6 cellular contexts compared by ENCODE assay signal in the genomic region with DNA sequence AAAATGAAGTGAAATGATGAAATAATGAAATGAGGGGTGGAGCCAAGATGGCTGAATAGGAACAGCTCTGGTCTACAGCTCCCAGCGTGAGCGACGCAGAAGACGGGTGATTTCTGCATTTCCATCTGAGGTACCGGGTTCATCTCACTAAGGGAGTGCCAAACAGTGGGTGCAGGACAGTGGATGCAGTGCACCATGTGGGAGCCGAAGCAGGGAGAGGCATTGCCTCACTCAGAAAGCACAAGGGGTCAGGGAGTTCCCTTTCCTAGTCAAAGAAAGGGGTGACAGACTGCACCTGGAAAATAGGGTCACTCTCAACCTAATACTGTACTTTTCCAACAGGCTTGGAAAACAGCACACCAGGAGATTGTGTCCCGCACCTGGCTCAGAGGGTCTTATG.
A peak's percentile ranks its signal among the peaks of the same experiment; 100 is the strongest.
DNase-seq lines count a peak whose midpoint lies in the region; ATAC-seq, FAIRE-seq and TF ChIP-seq lines count a peak whose summit lies in the region.
"Not testable (repeated sequence)": the region's sequence is repeated elsewhere in the genome, so short reads cannot be mapped to it uniquely, and the experiment has no call there.

No MANE protein-coding gene starts in this region.

- not testable (repeated sequence) for ATAC-seq in Right ventricle myocardium superior (ENCODE audit: poor library complexity); upper lobe of right lung

- not testable (repeated sequence) for H3K4me3 Mint-ChIP-seq in Caco-2 (ENCODE audit: unreplicated experiment); chondrocyte (ENCODE audit: unreplicated experiment)

- not testable (repeated sequence) for H3K36me3 ChIP-seq in Caco-2 (ENCODE audit: control insufficient read depth, insufficient read depth, low read length); kidney (ENCODE audit: control insufficient read depth in 1 of 2, insufficient read depth in 2 of 2, low read length in 2 of 2); tibial artery; upper lobe of right lung

- not testable (repeated sequence) for H3K9ac ChIP-seq in kidney (ENCODE audit: low read length in 2 of 2)

- H3K27me3 Mint-ChIP-seq in Caco-2 (ENCODE audit: insufficient read depth, unreplicated experiment); chondrocyte (ENCODE audit: low read depth): not testable (repeated sequence)

- POLR2A ChIA-PET in Caco-2 (lab: Charles Lee) = not testable (repeated sequence)

- not testable (repeated sequence) for BruUV-seq in Caco-2 (replicated peaks; lab: Mats Ljungman, UMichigan)

- H3K27ac Mint-ChIP-seq in Caco-2 (ENCODE audit: unreplicated experiment) = peak overlapping the region; percentile 20
- not testable (repeated sequence) for H3K27ac Mint-ChIP-seq in chondrocyte (ENCODE audit: unreplicated experiment)

- not testable (repeated sequence) for H3K27me3 ChIP-seq in Caco-2 (replicated peaks; ENCODE audit: control insufficient read depth, insufficient read depth, low read length)
- H3K27me3 ChIP-seq in tibial artery (peaks cover 4 to 19% of the 10 kb centered on the region in 2 donors), upper lobe of right lung (peaks cover 22% of the 10 kb centered on the region)

- DNase-seq in Caco-2 = not testable (repeated sequence)
- DNase-seq in chondrocyte (ENCODE audit: low spot score) (peak; percentile 79), Right ventricle myocardium superior (peak; percentile 15), kidney (peak; percentile 46), tibial artery (peak; percentile 12 to 39), upper lobe of right lung (peak; percentile 55)

- peaks cover 11% of the 10 kb centered on the region for H3K36me3 Mint-ChIP-seq in Caco-2 (ENCODE audit: insufficient read depth, unreplicated experiment)
- not testable (repeated sequence) for H3K36me3 Mint-ChIP-seq in chondrocyte (ENCODE audit: low read depth)

- CTCF ChIA-PET in Caco-2 (lab: Charles Lee) = not testable (repeated sequence)

- H3K4me1 Mint-ChIP-seq in Caco-2 (ENCODE audit: low read depth, unreplicated experiment); chondrocyte (ENCODE audit: low read depth): not testable (repeated sequence)

- H3K9me3 ChIP-seq in Caco-2; kidney (ENCODE audit: control insufficient read depth in 1 of 2, low read length in 2 of 2); tibial artery; upper lobe of right lung: not testable (repeated sequence)

- not testable (repeated sequence) for FAIRE-seq in kidney (lab: Jason Lieb, UNC)

- intact Hi-C loops in Caco-2 (cut with micrococcal nuclease; ENCODE audit: unreplicated experiment); Right ventricle myocardium superior (cut with DNase I); kidney (cut with DNase I); tibial artery (cut with DNase I; ENCODE audit: low total_unique reads); upper lobe of right lung (cut with DNase I): not testable (repeated sequence)

- not testable (repeated sequence) for H3K4me1 ChIP-seq in Caco-2; kidney (ENCODE audit: control insufficient read depth in 1 of 2, insufficient read depth in 1 of 2, low read depth in 1 of 2, low read length in 2 of 2)
- H3K4me1 ChIP-seq in tibial artery (peaks cover 0 to 12% (median 11%) of the 10 kb centered on the region in 4 donors), upper lobe of right lung (peaks cover 10% of the 10 kb centered on the region)

- H3K9me3 Mint-ChIP-seq in Caco-2 (ENCODE audit: unreplicated experiment) (peaks cover 11% of the 10 kb centered on the region), chondrocyte (ENCODE audit: low read depth) (peaks cover 14% of the 10 kb centered on the region)

- TF ChIP-seq CTCF in Caco-2 (IDR thresholded peaks at IDR 0.05; ENCODE audit: insufficient read depth in 1 of 2, low read depth in 1 of 2, low read length in 1 of 2, severe bottlenecking in 1 of 2, unreplicated experiment in 1 of 2); chondrocyte (IDR thresholded peaks at IDR 0.05); kidney (IDR thresholded peaks at IDR 0.05; ENCODE audit: borderline replicate concordance, extremely low read depth, insufficient read depth); tibial artery (IDR thresholded peaks at IDR 0.05); upper lobe of right lung (IDR thresholded peaks at IDR 0.05): not testable (repeated sequence)

- H3K4me3 ChIP-seq in Caco-2 (ENCODE audit: low read depth, low read length); kidney (ENCODE audit: low read length in 2 of 2); tibial artery; upper lobe of right lung: not testable (repeated sequence)

- not testable (repeated sequence) for H3K27ac ChIP-seq in kidney (ENCODE audit: low read depth in 2 of 2, low read length in 2 of 2); tibial artery; upper lobe of right lung
